Comparison of ENCODE assay signal across 8 cellular contexts in the genomic region with DNA sequence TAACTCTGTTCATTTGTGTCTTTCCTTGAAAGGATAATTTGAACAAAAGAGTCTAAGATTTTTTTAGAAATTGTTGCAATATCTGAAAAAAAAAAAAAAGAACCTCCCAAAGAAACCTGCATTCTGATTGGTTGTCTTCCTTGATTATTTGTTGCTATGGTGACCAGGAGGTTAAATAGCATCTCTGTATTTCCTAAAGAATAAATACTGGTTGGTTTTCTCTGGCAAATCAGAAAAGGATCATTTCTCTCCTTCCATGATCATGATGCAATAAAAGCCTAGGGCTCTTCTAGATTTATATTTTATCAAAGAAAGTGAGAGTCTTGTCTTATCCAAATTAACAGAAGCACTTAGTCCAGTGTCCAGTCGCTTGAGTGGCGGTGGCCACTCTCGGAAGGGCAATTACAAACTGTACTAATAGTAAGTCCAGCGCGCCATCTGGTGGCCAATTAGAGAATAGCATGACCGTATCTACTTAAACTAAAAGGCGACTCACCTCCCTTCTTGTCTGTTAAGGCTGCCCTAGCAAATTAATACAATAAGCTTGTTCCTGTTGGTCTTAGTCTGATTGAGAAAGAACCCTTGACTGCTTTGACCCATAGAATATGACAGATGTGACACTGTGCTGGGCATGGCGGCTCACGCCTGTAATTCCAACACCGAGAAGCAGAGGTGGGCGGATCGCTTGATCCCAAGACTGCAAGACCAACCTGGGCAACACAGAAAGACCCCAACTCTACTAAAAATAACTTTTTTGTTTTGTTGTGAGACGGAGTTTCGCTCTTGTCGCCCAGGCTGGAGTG. TPM values are rescaled to one million over a fixed set of nuclear protein-coding genes. Genes with fewer than 3 reads are reported as not detected.
DNase-seq lines count a peak whose midpoint lies in the region; ATAC-seq, FAIRE-seq and TF ChIP-seq lines count a peak whose summit lies in the region.

No MANE protein-coding gene starts in this region.

- H3K36me3 ChIP-seq in osteoblast (ENCODE audit: insufficient read depth, low read length) (no peaks in the 10 kb centered on the region), thoracic aorta (no peaks in the 10 kb centered on the region)

- TF ChIP-seq CTCF in NB4 (IDR thresholded peaks at IDR 0.05; ENCODE audit: low read depth, low read length), result peak; percentile 95
- TF ChIP-seq CTCF in osteoblast (IDR thresholded peaks at IDR 0.05; ENCODE audit: extremely low read depth, low read depth, low read length), result peak; percentile 91
- TF ChIP-seq CTCF in thoracic aorta (IDR thresholded peaks at IDR 0.05), result peak; percentile 97

- no peaks in the 10 kb centered on the region for H3K4me1 ChIP-seq in osteoblast (ENCODE audit: insufficient read depth, low read length)
- no peaks in the 10 kb centered on the region for H3K4me1 ChIP-seq in thoracic aorta (ENCODE audit: control insufficient read depth in 1 of 2, low read depth in 2 of 2)

- H3K9me3 ChIP-seq in osteoblast (ENCODE audit: low read depth, low read length) (no peaks in the 10 kb centered on the region), thoracic aorta (no peaks in the 10 kb centered on the region)

- no peak overlapping the region for H3K27ac ChIP-seq in osteoblast (ENCODE audit: low read depth, low read length)
- H3K27ac ChIP-seq in thoracic aorta, result no peak overlapping the region

- H3K4me2 ChIP-seq in osteoblast (ENCODE audit: insufficient read depth, low read length), result no peak overlapping the region

- DNase-seq in EH (ENCODE audit: low read depth) (peak; percentile 90), NB4 (ENCODE audit: low read depth) (peak; percentile 93), SK-N-DZ (ENCODE audit: low spot score) (peak; percentile 77), frontal cortex (ENCODE audit: low spot score in 2 of 2) (peak in 1 of 2 donors; percentile 68), osteoblast (ENCODE audit: insufficient read length, low spot score, missing footprints) (peak; percentile 91), thoracic aorta (ENCODE audit: low spot score) (peak; percentile 95), cortex of kidney (lab: John Stamatoyannopoulos, UW) (no peak)
- DNase-seq in activated gamma-delta T cell treated with anti-CD3 and anti-CD28 coated beads, Interleukin-2, amount 50 U/mL, for 16 hours (ENCODE audit: low read depth), result peak; percentile 79

- TF ChIP-seq POLR2A in NB4 (IDR thresholded peaks at IDR 0.05; ENCODE audit: extremely low read depth, insufficient read length), result no peak

- H3K27me3 ChIP-seq in osteoblast (ENCODE audit: insufficient read depth, low read length) (no peaks in the 10 kb centered on the region), thoracic aorta (replicated peaks; ENCODE audit: insufficient read depth) (no peaks in the 10 kb centered on the region)

- peak; percentile 71 for ATAC-seq in thoracic aorta (ENCODE audit: insufficient number of reproducible peaks, low FRiP score, low read depth)

- peak; percentile 79 for FAIRE-seq in frontal cortex (lab: Jason Lieb, UNC)

- H4K20me1 ChIP-seq in osteoblast (ENCODE audit: insufficient read depth, low read length), result no peaks in the 10 kb centered on the region

- H3K79me2 ChIP-seq in osteoblast (ENCODE audit: insufficient read depth, low read length), result no peaks in the 10 kb centered on the region

- H3K4me3 ChIP-seq in NB4 (ENCODE audit: low read depth, low read length) (no peak overlapping the region), osteoblast (ENCODE audit: insufficient read depth, low read length) (no peak overlapping the region), thoracic aorta (no peak overlapping the region)

- no peak overlapping the region for H2AFZ ChIP-seq in osteoblast (ENCODE audit: low read length)

RNA-seq across cellular contexts. Expression of a gene that starts 47.0 kb away (rescaled TPM):
- 0.30 and 1.0 TPM in 2 replicates for polyA plus RNA-seq in SK-N-DZ (2014; cell fraction: cytosol; rRNA removed)
- polyA plus RNA-seq in SK-N-DZ (2014; cell fraction: nucleus; rRNA removed), result 0.52 and 1.0 TPM in 2 replicates
- 17.1 TPM for total RNA-seq in frontal cortex
- total RNA-seq in osteoblast, result 0.72 and 1.2 TPM in 2 replicates
- total RNA-seq in thoracic aorta, result 1 to 10 TPM; 4.4 to 4.9 TPM

RNA-seq across cellular contexts. Expression of a gene that starts 58.5 kb away (rescaled TPM):
- 185 and 254 TPM in 2 replicates for polyA plus RNA-seq in SK-N-DZ (2014; cell fraction: cytosol; rRNA removed)
- polyA plus RNA-seq in SK-N-DZ (2014; cell fraction: nucleus; rRNA removed), result 86.7 and 103 TPM in 2 replicates
- total RNA-seq in frontal cortex (211 TPM), osteoblast (105 and 124 TPM in 2 replicates), thoracic aorta (100 to 1,000 TPM; 181 to 202 TPM)
